Comparison of ENCODE assay signal across 22 cellular contexts in the genomic region with DNA sequence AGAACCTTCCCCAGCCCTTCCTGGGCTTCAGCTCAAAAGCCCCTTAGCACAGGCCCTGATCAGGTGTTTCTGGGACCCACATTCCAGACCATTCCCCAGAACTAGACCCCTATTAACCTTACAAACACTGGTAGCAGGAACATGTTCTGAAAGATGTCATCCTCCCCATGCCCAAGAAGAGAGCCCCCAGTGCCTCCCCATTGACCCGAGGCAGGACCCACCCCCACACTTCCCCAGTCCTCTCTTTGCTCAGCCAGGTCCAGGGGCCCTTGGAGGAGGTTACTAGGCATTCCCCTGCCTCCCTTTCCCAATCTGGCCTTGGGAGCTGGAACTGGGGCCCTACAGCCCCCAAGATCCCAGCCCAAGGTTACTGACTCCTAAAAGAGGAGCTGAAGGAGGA. TPM values are rescaled to one million over a fixed set of nuclear protein-coding genes. Genes with fewer than 3 reads are reported as not detected.
DNase-seq lines count a peak whose midpoint lies in the region; ATAC-seq lines count a peak whose summit lies in the region.
"Had no signal": no experiment of that assay in that cellular context is flagged by ENCODE, and none has a peak within 500 bp of the region (broad histone marks: within the 10 kb centered on the region; RNA-seq: fewer than 3 reads in every experiment).

No MANE protein-coding gene starts in this region.

- POLR2A ChIA-PET in naive thymus-derived CD4-positive, alpha-beta T cell (lab: Charles Lee), result no interaction called here

- CTCF ChIA-PET in naive thymus-derived CD4-positive, alpha-beta T cell (lab: Charles Lee), result no interaction called here

- H3K4me3 ChIP-seq in H7 (ENCODE audit: insufficient read depth, low read depth, low read length), result no peak overlapping the region
- H3K4me3 ChIP-seq in naive thymus-derived CD4-positive, alpha-beta T cell (ENCODE audit: low read length), result no peak overlapping the region
- H3K4me3 ChIP-seq: GM23338, HAP-1 had no signal

- ATAC-seq in naive thymus-derived CD4-positive, alpha-beta T cell, result no peak
- ATAC-seq: GM23338 had no signal

- DNase-seq in H7 (peak; percentile 9), ecto neural progenitor cell (ENCODE audit: low spot score) (peak; percentile 17), islet precursor cell (peak; percentile 13), NCI-H345 (lab: John Stamatoyannopoulos, UW) (no peak), caudate nucleus (lab: John Stamatoyannopoulos, UW) (no peak)
- DNase-seq in naive thymus-derived CD4-positive, alpha-beta T cell, result no peak
- DNase-seq: 8988T; C1 segment of cervical spinal cord; Calu3; CD4-positive, alpha-beta memory T cell; COR-L47; DMS53; DMS79 treated with DMSO at 0.1 percent for 48 hours; GF-D8; HFFc6 had no signal

- intact Hi-C loops in naive thymus-derived CD4-positive, alpha-beta T cell (cut with micrococcal nuclease), result no loop called here

- no peaks in the 10 kb centered on the region for H3K4me1 Mint-ChIP-seq in naive thymus-derived CD4-positive, alpha-beta T cell
- H3K4me1 Mint-ChIP-seq: CD4-positive, alpha-beta memory T cell; GM23338 had no signal

- H3K36me3 ChIP-seq in H7 (replicated peaks; ENCODE audit: control insufficient read depth, insufficient read depth, low read length), result no peaks in the 10 kb centered on the region; the same call in 1 of the 2 replicates
- no peaks in the 10 kb centered on the region for H3K36me3 ChIP-seq in naive thymus-derived CD4-positive, alpha-beta T cell (ENCODE audit: control insufficient read depth in 2 of 3, insufficient read depth in 3 of 3, low read length in 3 of 3)
- H3K36me3 ChIP-seq: HAP-1 had no signal

- H3K27ac Mint-ChIP-seq in naive thymus-derived CD4-positive, alpha-beta T cell, result no peak overlapping the region
- H3K27ac Mint-ChIP-seq: CD4-positive, alpha-beta memory T cell; GM23338; HFFc6 had no signal

- no peak overlapping the region for H3K27ac ChIP-seq in naive thymus-derived CD4-positive, alpha-beta T cell (ENCODE audit: low read depth, low read length)
- no peak overlapping the region for H3K27ac ChIP-seq in caudate nucleus (ENCODE audit: low read depth, low read length)

- H3K36me3 Mint-ChIP-seq in naive thymus-derived CD4-positive, alpha-beta T cell, result peaks cover 0 to 4% (median 0%) of the 10 kb centered on the region in 5 donors
- H3K36me3 Mint-ChIP-seq: CD4-positive, alpha-beta memory T cell had no signal

- no peaks in the 10 kb centered on the region for H3K27me3 ChIP-seq in H7 (ENCODE audit: control insufficient read depth, insufficient read depth, low read length)
- no peaks in the 10 kb centered on the region for H3K27me3 ChIP-seq in naive thymus-derived CD4-positive, alpha-beta T cell (ENCODE audit: control insufficient read depth in 2 of 2, insufficient read depth in 2 of 2, low read length in 2 of 2)

- H3K4me1 ChIP-seq in naive thymus-derived CD4-positive, alpha-beta T cell (ENCODE audit: control insufficient read depth in 2 of 2, insufficient read depth in 2 of 2, low read length in 2 of 2), result no peaks in the 10 kb centered on the region
- H3K4me1 ChIP-seq: HAP-1 had no signal

- H3K4me3 Mint-ChIP-seq in naive thymus-derived CD4-positive, alpha-beta T cell, result no peak overlapping the region
- H3K4me3 Mint-ChIP-seq: CD4-positive, alpha-beta memory T cell; GM23338; HFFc6 had no signal

- H3K9me3 ChIP-seq in naive thymus-derived CD4-positive, alpha-beta T cell (ENCODE audit: control insufficient read depth in 2 of 3, low read length in 3 of 3), result no peaks in the 10 kb centered on the region
- H3K9me3 ChIP-seq: HAP-1 had no signal

- peaks cover 0 to 11% (median 3%) of the 10 kb centered on the region in 11 donors for H3K9me3 Mint-ChIP-seq in naive thymus-derived CD4-positive, alpha-beta T cell

- H3K27me3 Mint-ChIP-seq in naive thymus-derived CD4-positive, alpha-beta T cell, result peaks cover 0 to 45% (median 29%) of the 10 kb centered on the region in 5 donors

RNA-seq across cellular contexts. Expression of gene HMGB4, which starts 38.9 kb away (rescaled TPM):
- not detected in 2 replicates for total RNA-seq in H7 (2014; rRNA removed; shearing (Covaris generic))
- not detected for total RNA-seq in naive thymus-derived CD4-positive, alpha-beta T cell
- not detected for polyA plus RNA-seq in naive thymus-derived CD4-positive, alpha-beta T cell
- total RNA-seq: A673; Calu3; CD4-positive, alpha-beta memory T cell; Daoy; G401; GM23338; H4; HFFc6 had no signal
- polyA plus RNA-seq: BJ; CD4-positive, alpha-beta memory T cell; GM23338 had no signal

Comparison
In these comparisons a context has a peak if more than half of its experiments do, and no peak if none do; other contexts are left out.
1. DNase-seq: peak in H7 (single experiment), ecto neural progenitor cell (single experiment) and islet precursor cell (single experiment); none in NCI-H345 (single experiment), naive thymus-derived CD4-positive, alpha-beta T cell (0 of 9) and caudate nucleus (0 of 61).